32 cellular contexts compared by ENCODE assay signal in genomic region chr15:90974216-90974615, GRCh38.
"Had no signal": no experiment of that assay in that cellular context is flagged by ENCODE, and none has a peak within 500 bp of the region (broad histone marks: within the 10 kb centered on the region; RNA-seq: fewer than 3 reads in every experiment).

No MANE protein-coding gene starts in this region.

- DNase-seq: activated B cell treated with CpG ODN at 0.5 μM for 24 hours; activated CD4-positive, alpha-beta T cell treated with anti-CD3 and anti-CD28 coated beads for 48 hours; activated CD4-positive, alpha-beta T cell treated with anti-CD3 and anti-CD28 coated beads, Interleukin-2, amount 50 U/mL, for 1 hour; activated CD4-positive, alpha-beta T cell treated with anti-CD3 and anti-CD28 coated beads, Interleukin-2, amount 50 U/mL, for 48 hours; activated CD8-positive, alpha-beta memory T cell treated with anti-CD3 and anti-CD28 coated beads for 24 hours; activated CD8-positive, alpha-beta T cell treated with anti-CD3 and anti-CD28 coated beads for 36 hours; activated effector memory CD4-positive, alpha-beta T cell treated with Interleukin-2 at 50 U/mL for 16 hours; activated gamma-delta T cell treated with Interleukin-2 at 50 U/mL for 16 hours; activated naive CD4-positive, alpha-beta T cell treated with anti-CD3 and anti-CD28 coated beads, Interleukin-2, amount 50 U/mL, for 16 hours; activated naive CD4-positive, alpha-beta T cell treated with Interleukin-2 at 50 U/mL for 16 hours; activated T-cell treated with anti-CD3 and anti-CD28 coated beads, Interleukin-2, amount 50 U/mL, for 4 hours; amniotic stem cell; anterior cingulate cortex; brain microvascular endothelial cell; caudate nucleus; cerebellar nuclear complex; colonic mucosa; effector CD8-positive, alpha-beta T cell; erythroblast; foreskin keratinocyte; gastrocnemius medialis; glutamatergic neuron; heart left ventricle; T-helper 1 cell; T-helper 17 cell; T1000; WERI-Rb-1 had no signal

- H3K27me3 Mint-ChIP-seq: activated B cell treated with CpG ODN at 0.5 μM for 24 hours; activated CD8-positive, alpha-beta T cell treated with anti-CD3 and anti-CD28 coated beads for 36 hours; activated naive CD8-positive, alpha-beta T cell; activated T-helper 17 cell treated with anti-CD3 and anti-CD28 coated beads, Interleukin-2, amount 50 U/mL, for 72 hours; T-helper 17 cell had no signal

- H3K27ac ChIP-seq: brain microvascular endothelial cell, colonic mucosa, esophagus muscularis mucosa, foreskin keratinocyte, gastrocnemius medialis, heart left ventricle, WERI-Rb-1 had no signal

- H3K36me3 ChIP-seq: colonic mucosa, gastrocnemius medialis had no signal

- H3K27me3 ChIP-seq: brain microvascular endothelial cell, colonic mucosa, esophagus muscularis mucosa, foreskin keratinocyte, gastrocnemius medialis, heart left ventricle had no signal

- H3K9me3 ChIP-seq: colonic mucosa, esophagus muscularis mucosa, gastrocnemius medialis, heart left ventricle had no signal

- H3K4me3 ChIP-seq: colonic mucosa, esophagus muscularis mucosa, gastrocnemius medialis, heart left ventricle had no signal

- H3K9me3 Mint-ChIP-seq: activated B cell treated with CpG ODN at 0.5 μM for 24 hours; activated CD8-positive, alpha-beta T cell treated with anti-CD3 and anti-CD28 coated beads for 36 hours; activated T-cell treated with anti-CD3 and anti-CD28 coated beads, Interleukin-2, amount 50 U/mL, for 4 hours; activated T-helper 17 cell treated with anti-CD3 and anti-CD28 coated beads, Interleukin-2, amount 50 U/mL, for 72 hours; T-helper 2 cell treated with Interferon-gamma antibody and Interleukin-4, amounts not matched to agents 5 μg/mL and 100 μg/mL, for 36 hours had no signal

- H3K27ac Mint-ChIP-seq: activated B cell treated with CpG ODN at 0.5 μM for 24 hours; activated CD8-positive, alpha-beta T cell treated with anti-CD3 and anti-CD28 coated beads for 36 hours; activated naive CD8-positive, alpha-beta T cell; activated T-helper 17 cell treated with anti-CD3 and anti-CD28 coated beads, Interleukin-2, amount 50 U/mL, for 72 hours; T-helper 17 cell; T-helper 2 cell treated with Interferon-gamma antibody and Interleukin-4, amounts not matched to agents 5 μg/mL and 100 μg/mL, for 36 hours had no signal

- H3K4me3 Mint-ChIP-seq: activated B cell treated with CpG ODN at 0.5 μM for 24 hours; activated CD8-positive, alpha-beta T cell treated with anti-CD3 and anti-CD28 coated beads for 36 hours; activated naive CD8-positive, alpha-beta T cell; activated T-cell treated with anti-CD3 and anti-CD28 coated beads, Interleukin-2, amount 50 U/mL, for 4 hours; activated T-helper 17 cell treated with anti-CD3 and anti-CD28 coated beads, Interleukin-2, amount 50 U/mL, for 72 hours; T-helper 17 cell; T-helper 2 cell treated with Interferon-gamma antibody and Interleukin-4, amounts not matched to agents 5 μg/mL and 100 μg/mL, for 36 hours had no signal

- H3K4me1 Mint-ChIP-seq: activated B cell treated with CpG ODN at 0.5 μM for 24 hours; activated T-helper 17 cell treated with anti-CD3 and anti-CD28 coated beads, Interleukin-2, amount 50 U/mL, for 72 hours had no signal

- H3K4me1 ChIP-seq: colonic mucosa, esophagus muscularis mucosa, foreskin keratinocyte, gastrocnemius medialis, heart left ventricle had no signal

- ATAC-seq: activated CD4-positive, CD25-positive, alpha-beta regulatory T cell treated with anti-CD3 and anti-CD28 coated beads, Interleukin-2, amount 50 U/mL, for 24 hours; activated CD8-positive, alpha-beta T cell treated with anti-CD3 and anti-CD28 coated beads for 36 hours; activated T-cell treated with anti-CD3 and anti-CD28 coated beads, Interleukin-2, amount 50 U/mL, for 4 hours; activated T-helper 17 cell treated with anti-CD3 and anti-CD28 coated beads, Interleukin-2, amount 50 U/mL, for 72 hours; foreskin keratinocyte; gastrocnemius medialis; heart left ventricle; T-helper 17 cell had no signal
